In genomic region chr1:14913475-14914155, GRCh38 we compare ENCODE assay signal across 14 cellular contexts.
A peak's percentile ranks its signal among the peaks of the same experiment; 100 is the strongest.
DNase-seq lines count a peak whose midpoint lies in the region; ATAC-seq, FAIRE-seq and TF ChIP-seq lines count a peak whose summit lies in the region.
"Had no signal": no experiment of that assay in that cellular context is flagged by ENCODE, and none has a peak within 500 bp of the region (broad histone marks: within the 10 kb centered on the region; RNA-seq: fewer than 3 reads in every experiment).

No MANE protein-coding gene starts in this region.

- CTCF ChIA-PET in IMR-90 (lab: Yijun Ruan, JAX), result no interaction called here

- 0 out of 2 replicates have a peak, but pooled peaks cover 4% of the 10 kb centered on the region for H3K9me1 ChIP-seq in IMR-90 (ENCODE audit: insufficient read depth, low read length)

- H4K20me1 ChIP-seq in IMR-90 (ENCODE audit: insufficient read depth, low read length), result no peaks in the 10 kb centered on the region

- H4K5ac ChIP-seq in IMR-90 (ENCODE audit: low read depth, low read length), result no peak overlapping the region

- H2BK20ac ChIP-seq in IMR-90 (ENCODE audit: low read depth, low read length), result no peak overlapping the region

- H2AK9ac ChIP-seq in IMR-90 (replicated peaks; ENCODE audit: low read depth, low read length, poor library complexity), result no peak overlapping the region

- no peak overlapping the region for H2BK15ac ChIP-seq in IMR-90 (ENCODE audit: low read depth, low read length)

- TF ChIP-seq POLR2A in IMR-90 (IDR thresholded peaks at IDR 0.05; ENCODE audit: low read depth, low read length), result no peak

- no peak overlapping the region for H3K56ac ChIP-seq in IMR-90 (ENCODE audit: extremely low read depth, insufficient read depth, low read length)

- 0 out of 2 replicates have a peak overlapping the region, but pooled peaks have one; percentile 24 for H2AK5ac ChIP-seq in IMR-90 (ENCODE audit: low read depth, low read length)

- DNase-seq in COR-L47 (lab: John Stamatoyannopoulos, UW), result peak; percentile 87
- no peak for DNase-seq in IMR-90
- peak; percentile 95 for DNase-seq in NCI-H69 (lab: John Stamatoyannopoulos, UW)
- DNase-seq in left kidney (ENCODE audit: low read depth, low spot score), result peak; percentile 81
- DNase-seq in HTR-8/SVneo (ENCODE audit: insufficient read length, low spot score), result no peak
- DNase-seq in cerebellar nuclear complex (lab: John Stamatoyannopoulos, UW), result no peak
- no peak for DNase-seq in HT-29 (ENCODE audit: low spot score)
- no peak for DNase-seq in UCSD-AML1 (lab: John Stamatoyannopoulos, UW; ENCODE audit: unreplicated experiment)
- DNase-seq: activated CD8-positive, alpha-beta T cell treated with anti-CD3 and anti-CD28 coated beads, Interleukin-2, amount 10 ng/mL, durations not matched to agents 7 days and 5 days; activated naive CD8-positive, alpha-beta T cell treated with anti-CD3 and anti-CD28 coated beads, Interleukin-2, amount 50 U/mL, for 24 hours; glutamatergic neuron; NCI-H774; upper lobe of left lung had no signal

- no CpG with 5 or more reads among the region's 14 CpGs for WGBS in IMR-90 (ENCODE audit: extremely low coverage in 2 of 2, insufficient read length in 1 of 2), 2 experiments

- in situ Hi-C loops in IMR-90 (cut with MboI; ENCODE audit: low sequenced_read_pairs), result no loop called here

- no peaks in the 10 kb centered on the region; the same call in 1 of the 2 replicates for H3K27me3 ChIP-seq in IMR-90 (ENCODE audit: control insufficient read depth, insufficient read depth, low read length)
- H3K27me3 ChIP-seq: upper lobe of left lung had no signal

- H3K79me1 ChIP-seq in IMR-90 (ENCODE audit: low read depth in 1 of 2, low read length in 2 of 2), result no peaks in the 10 kb centered on the region

- no peak overlapping the region for H3K4ac ChIP-seq in IMR-90 (ENCODE audit: low read depth, low read length)

- no peak overlapping the region; the same call in 1 of the 2 replicates for H3K18ac ChIP-seq in IMR-90 (ENCODE audit: low read depth, low read length)

- H3K9ac ChIP-seq in IMR-90 (ENCODE audit: low read depth, low read length), result no peak overlapping the region
- H3K9ac ChIP-seq: parathyroid adenoma had no signal

- no peak overlapping the region for H3K23ac ChIP-seq in IMR-90 (ENCODE audit: low read depth, low read length)

- no peak overlapping the region for H2BK5ac ChIP-seq in IMR-90 (ENCODE audit: low read depth, low read length, poor library complexity, severe bottlenecking)

- BruUV-seq in IMR-90 (replicated peaks; lab: Mats Ljungman, UMichigan), result no TSS peak

- no peaks in the 10 kb centered on the region for H3K36me3 ChIP-seq in IMR-90 (ENCODE audit: control insufficient read depth, insufficient read depth, low read length)
- H3K36me3 ChIP-seq: upper lobe of left lung had no signal

- ATAC-seq in IMR-90 (ENCODE audit: low read depth), result no peak
- ATAC-seq: activated CD8-positive, alpha-beta T cell treated with anti-CD3 and anti-CD28 coated beads, Interleukin-2, amount 10 ng/mL, durations not matched to agents 7 days and 5 days; activated naive CD8-positive, alpha-beta T cell treated with anti-CD3 and anti-CD28 coated beads, Interleukin-2, amount 50 U/mL, for 24 hours had no signal

- no peak for TF ChIP-seq CTCF in IMR-90 (conservative IDR thresholded peaks at IDR 0.05; ENCODE audit: low read depth, low read length)

- H3K4me1 ChIP-seq in IMR-90 (ENCODE audit: control insufficient read depth, insufficient read depth, low read length), result peaks cover 2% of the 10 kb centered on the region; the same call in 1 of the 2 replicates
- H3K4me1 ChIP-seq: parathyroid adenoma had no signal

- H3K4me2 ChIP-seq in IMR-90 (ENCODE audit: low read depth, low read length), result no peak overlapping the region

- H3K9me3 ChIP-seq in IMR-90 (ENCODE audit: control insufficient read depth, insufficient read depth, low read length), result no peaks in the 10 kb centered on the region
- H3K9me3 ChIP-seq: upper lobe of left lung had no signal

- POLR2A ChIA-PET in IMR-90 (lab: Charles Lee; ENCODE audit: unreplicated experiment), result no interaction called here

- no peak overlapping the region for H2BK120ac ChIP-seq in IMR-90 (ENCODE audit: low read depth, low read length)

- H3K14ac ChIP-seq in IMR-90 (replicated peaks; ENCODE audit: low read depth, low read length), result no peak overlapping the region

- TF ChIP-seq RAD21 in IMR-90 (IDR thresholded peaks at IDR 0.05; ENCODE audit: low read length), result no peak

- H3K27ac ChIP-seq in IMR-90 (ENCODE audit: insufficient read depth, low read length), result no peak overlapping the region
- H3K27ac ChIP-seq: parathyroid adenoma, upper lobe of left lung had no signal

- H4K91ac ChIP-seq in IMR-90 (ENCODE audit: insufficient read depth, low read depth, low read length), result no peak overlapping the region

- H3K4me3 ChIP-seq in IMR-90 (ENCODE audit: insufficient read depth, low read depth, low read length), result no peak overlapping the region
- H3K4me3 ChIP-seq: upper lobe of left lung had no signal

- dilution Hi-C loops in IMR-90 (cut with HindIII; ENCODE audit: low sequenced_read_pairs, unreplicated experiment), result no loop called here

- intact Hi-C loops in IMR-90 (cut with micrococcal nuclease), result no loop called here

- no peak for FAIRE-seq in HTR-8/SVneo (lab: Jason Lieb, UNC)

- peak overlapping the region; percentile 40 for H2AFZ ChIP-seq in IMR-90 (replicated peaks; ENCODE audit: low read length, poor library complexity)
- H2AFZ ChIP-seq: parathyroid adenoma had no signal

- no peak overlapping the region for H4K8ac ChIP-seq in IMR-90 (ENCODE audit: low read depth in 2 of 2, low read length in 2 of 2)

TF ChIP-seq in IMR-90, 13 proteins besides CTCF, POLR2A, EP300 and RAD21:
- TF ChIP-seq CEBPB (IDR thresholded peaks at IDR 0.05; ENCODE audit: low read depth, low read length), result no peak
- no peak for TF ChIP-seq RFX5 (IDR thresholded peaks at IDR 0.05; ENCODE audit: low read depth, low read length)
- no peak for TF ChIP-seq RCOR1 (IDR thresholded peaks at IDR 0.05; ENCODE audit: insufficient replicate concordance, low read length)
- no peak for TF ChIP-seq MAZ (IDR thresholded peaks at IDR 0.05; ENCODE audit: borderline replicate concordance, low read depth, low read length)
- no peak for TF ChIP-seq MXI1 (IDR thresholded peaks at IDR 0.05; ENCODE audit: borderline replicate concordance, low read depth, low read length)
- no peak for TF ChIP-seq CHD1 (IDR thresholded peaks at IDR 0.05; ENCODE audit: low read depth, low read length)
- TF ChIP-seq BHLHE40 (IDR thresholded peaks at IDR 0.05; ENCODE audit: low read depth, low read length), result no peak
- TF ChIP-seq MAFK (IDR thresholded peaks at IDR 0.05; ENCODE audit: low read depth, low read length), result no peak
- no peak for TF ChIP-seq SMC3 (IDR thresholded peaks at IDR 0.05; ENCODE audit: low read depth, low read length)
- no peak for TF ChIP-seq NFE2L2 (IDR thresholded peaks at IDR 0.05; ENCODE audit: low read depth, low read length)
- no peak for TF ChIP-seq FOS (IDR thresholded peaks at IDR 0.05; ENCODE audit: low read depth, low read length)
- no peak for TF ChIP-seq ELK1 (IDR thresholded peaks at IDR 0.05; ENCODE audit: borderline replicate concordance, low read depth, low read length)
- TF ChIP-seq, protein P1, sequence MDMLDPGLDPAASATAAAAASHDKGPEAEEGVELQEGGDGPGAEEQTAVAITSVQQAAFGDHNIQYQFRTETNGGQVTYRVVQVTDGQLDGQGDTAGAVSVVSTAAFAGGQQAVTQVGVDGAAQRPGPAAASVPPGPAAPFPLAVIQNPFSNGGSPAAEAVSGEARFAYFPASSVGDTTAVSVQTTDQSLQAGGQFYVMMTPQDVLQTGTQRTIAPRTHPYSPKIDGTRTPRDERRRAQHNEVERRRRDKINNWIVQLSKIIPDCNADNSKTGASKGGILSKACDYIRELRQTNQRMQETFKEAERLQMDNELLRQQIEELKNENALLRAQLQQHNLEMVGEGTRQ (IDR thresholded peaks at IDR 0.05; ENCODE audit: low read depth, low read length), result no peak

Comparison
In these comparisons a context has a peak if more than half of its experiments do, and no peak if none do; other contexts are left out.
1. DNase-seq: peak in COR-L47 (single experiment), NCI-H69 (single experiment) and left kidney (single experiment); none in IMR-90 (single experiment), HTR-8/SVneo (single experiment), cerebellar nuclear complex (0 of 2), HT-29 (single experiment) and UCSD-AML1 (single experiment).